Comparison of ENCODE assay signal across 8 cellular contexts in genomic region chr1:205711105-205712048, GRCh38. TPM values are rescaled to one million over a fixed set of nuclear protein-coding genes. Genes with fewer than 3 reads are reported as not detected.
DNase-seq lines count a peak whose midpoint lies in the region; ATAC-seq and TF ChIP-seq lines count a peak whose summit lies in the region.

No MANE protein-coding gene starts in this region.

- H3K27ac ChIP-seq in dorsolateral prefrontal cortex: peak overlapping the region in 53 of 59 donors; percentile 5 to 78 (median 52)

- ATAC-seq in HG02678 (IDR thresholded peaks at IDR 0.05; ENCODE audit: unreplicated experiment) (peak; percentile 59), HG03439 (IDR thresholded peaks at IDR 0.05; ENCODE audit: unreplicated experiment) (no peak)

- no peaks in the 10 kb centered on the region for H3K27me3 ChIP-seq in dorsolateral prefrontal cortex

- H3K4me3 ChIP-seq in dorsolateral prefrontal cortex: no peak overlapping the region

- DNase-seq in DMS153 (lab: John Stamatoyannopoulos, UW) (peak; percentile 59), NCI-H226 (peak; percentile 32), dorsolateral prefrontal cortex (peak in 4 of 10 donors; percentile 59 to 88 (median 73)), medulla oblongata (ENCODE audit: extremely low spot score) (peak; percentile 93)
- peak; percentile 51 for DNase-seq in activated CD4-positive, CD25-positive, alpha-beta regulatory T cell treated with anti-CD3 and anti-CD28 coated beads, Interleukin-2, amount 50 U/mL, for 72 hours
- DNase-seq in stimulated activated CD8-positive, alpha-beta memory T cell treated with anti-CD3 and anti-CD28 coated beads, Interleukin-15, amount 100 ng/mL, for 48 hours (ENCODE audit: low read depth in 2 of 2): peak; percentile 3 to 25

- TF ChIP-seq CTCF in dorsolateral prefrontal cortex (IDR thresholded peaks at IDR 0.05 in 54 of 56, conservative IDR thresholded peaks at IDR 0.05 in 2 of 56; ENCODE audit: low read depth in 1 of 56, partially characterized antibody in 56 of 56): peak; percentile 85 to 99 (median 93)

- intact Hi-C loops in dorsolateral prefrontal cortex (cut with DNase I): loop anchor here (1.0 to 5.0 kb wide), 4 partner anchors 36 to 119 kb away; no protein-coding TSS in a partner anchor

RNA-seq across cellular contexts. Expression of gene SLC45A3, which starts 31.1 kb away (rescaled TPM):
- 10 to 100 TPM in 88 of 120 experiments, 1 to 10 TPM in 32; 2.2 to 82.8 (median 15.0) TPM for total RNA-seq in dorsolateral prefrontal cortex

RNA-seq across cellular contexts. Expression of gene NUCKS1, which starts 38.6 kb away (rescaled TPM):
- 100 to 1,000 TPM; 124 to 316 (median 225) TPM for total RNA-seq in dorsolateral prefrontal cortex
